Comparison of ENCODE assay signal across 8 cellular contexts in the genomic region with DNA sequence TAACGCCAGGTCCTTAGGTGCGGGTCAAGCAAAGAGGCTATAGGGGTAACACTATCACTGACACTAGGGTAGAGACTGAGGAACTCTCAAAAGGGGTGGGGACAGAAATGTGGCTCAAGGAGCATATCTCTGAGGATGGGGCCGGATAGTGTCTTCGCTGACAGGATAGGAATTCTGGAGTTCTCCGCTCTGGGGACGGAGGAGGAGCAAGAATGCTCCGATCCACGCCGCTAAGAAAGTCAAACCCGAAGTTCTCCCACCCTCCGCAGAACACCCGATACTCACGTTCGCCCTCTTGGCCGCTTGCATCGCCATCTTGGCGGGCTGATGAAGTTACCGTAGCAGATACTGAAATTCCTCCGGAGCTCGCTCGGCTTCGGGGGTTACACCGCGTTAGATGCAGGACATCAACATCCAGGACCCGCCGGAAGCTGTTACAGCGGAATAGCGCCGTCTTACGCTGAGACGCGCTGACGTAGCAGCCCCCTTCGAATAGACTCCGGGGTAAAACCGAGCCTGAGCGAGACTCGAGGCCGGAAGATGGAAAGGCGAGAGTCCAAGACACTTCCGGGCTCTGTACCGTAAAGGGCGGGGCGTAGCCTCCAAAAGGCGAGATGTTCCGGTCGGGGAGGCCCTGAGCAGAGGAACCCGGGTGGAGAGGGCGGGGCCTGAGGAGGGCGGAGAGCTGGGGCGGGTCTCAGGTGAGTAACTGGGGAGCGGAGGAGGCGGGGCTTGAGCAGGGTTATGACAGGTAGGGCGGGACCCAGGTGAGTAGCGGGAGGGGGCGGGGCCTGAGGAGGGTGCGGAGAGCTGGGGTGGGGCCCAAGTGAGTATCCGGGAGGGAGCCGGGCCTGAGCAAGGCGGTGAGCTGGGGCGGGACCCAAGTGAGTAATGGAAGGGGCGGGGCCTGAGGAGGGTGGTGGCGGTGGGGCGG. TPM values are rescaled to one million over a fixed set of nuclear protein-coding genes. Genes with fewer than 3 reads are reported as not detected.
A peak's percentile ranks its signal among the peaks of the same experiment; 100 is the strongest.
DNase-seq lines count a peak whose midpoint lies in the region; ATAC-seq and TF ChIP-seq lines count a peak whose summit lies in the region.

Gene SF3B6 (minus strand): TSS at position 412 of the 934 bp plus-strand sequence. CDS start 97 bp downstream, at position 315.

- H3K4me1 Mint-ChIP-seq in activated T-helper 1 cell treated with anti-CD3 and anti-CD28 coated beads, Interleukin-12 subunit alpha, Interleukin-12 subunit beta, Interleukin-2, Interleukin-4 antibody, amounts not matched to agents 30 ng/mL and 10 ng/mL and 1 ng/mL, durations not matched to agents 14 hours and 24 hours and 36 hours (ENCODE audit: low read depth): peaks cover 33% of the 10 kb centered on the region

- H3K9me2 ChIP-seq in GM23248 (ENCODE audit: insufficient read depth): no peaks in the 10 kb centered on the region

- H2AFZ ChIP-seq in DND-41 (ENCODE audit: low read depth, low read length) (peak within 1 kb of the TSS; percentile 98), GM23248 (peak within 1 kb of the TSS; percentile 88)

- peak within 1 kb of the TSS; percentile 98 for H3K4me3 Mint-ChIP-seq in activated T-helper 1 cell treated with anti-CD3 and anti-CD28 coated beads, Interleukin-12 subunit alpha, Interleukin-12 subunit beta, Interleukin-2, Interleukin-4 antibody, amounts not matched to agents 30 ng/mL and 10 ng/mL and 1 ng/mL, durations not matched to agents 14 hours and 24 hours and 36 hours

- H3K9me3 ChIP-seq in DND-41 (ENCODE audit: insufficient read depth, low read length, severe bottlenecking) (no peaks in the 10 kb centered on the region), GM23248 (ENCODE audit: low read depth) (no peaks in the 10 kb centered on the region), esophagus squamous epithelium (no peaks in the 10 kb centered on the region)

- no peak for TF ChIP-seq CTCF in DND-41 (IDR thresholded peaks at IDR 0.05; ENCODE audit: borderline replicate concordance, extremely low read depth, low read length, poor library complexity, severe bottlenecking)
- no peak for TF ChIP-seq CTCF in esophagus squamous epithelium (IDR thresholded peaks at IDR 0.05)

- H3K36me3 Mint-ChIP-seq in activated T-helper 1 cell treated with anti-CD3 and anti-CD28 coated beads, Interleukin-12 subunit alpha, Interleukin-12 subunit beta, Interleukin-2, Interleukin-4 antibody, amounts not matched to agents 30 ng/mL and 10 ng/mL and 1 ng/mL, durations not matched to agents 14 hours and 24 hours and 36 hours (ENCODE audit: low read depth): peaks cover 17% of the 10 kb centered on the region

- H3K27me3 Mint-ChIP-seq in activated T-helper 1 cell treated with anti-CD3 and anti-CD28 coated beads, Interleukin-12 subunit alpha, Interleukin-12 subunit beta, Interleukin-2, Interleukin-4 antibody, amounts not matched to agents 30 ng/mL and 10 ng/mL and 1 ng/mL, durations not matched to agents 14 hours and 24 hours and 36 hours (ENCODE audit: insufficient read depth): peaks cover 2% of the 10 kb centered on the region

- peak within 1 kb of the TSS; percentile 91 to 96 for H3K4me3 ChIP-seq in DND-41 (ENCODE audit: low read depth in 1 of 2, low read length in 2 of 2)
- peak within 1 kb of the TSS; percentile 89 for H3K4me3 ChIP-seq in GM23248
- peak within 1 kb of the TSS; percentile 60 to 86 (median 76) for H3K4me3 ChIP-seq in esophagus squamous epithelium

- peaks cover 41% of the 10 kb centered on the region for H3K4me1 ChIP-seq in DND-41 (ENCODE audit: insufficient read depth, low read length)
- H3K4me1 ChIP-seq in GM23248 (ENCODE audit: insufficient read depth): peaks cover 8% of the 10 kb centered on the region; the same call in 1 of the 2 replicates
- H3K4me1 ChIP-seq in esophagus squamous epithelium: peaks cover 15 to 45% (median 15%) of the 10 kb centered on the region in 3 donors

- ATAC-seq in DND-41 (ENCODE audit: insufficient read depth, low read depth): peak; percentile 96

- H3K4me2 ChIP-seq in DND-41 (ENCODE audit: insufficient read depth, low read length) (peak within 1 kb of the TSS; percentile 78), GM23248 (ENCODE audit: unreplicated experiment) (peak within 1 kb of the TSS; percentile 98)

- H3K9ac ChIP-seq in DND-41 (ENCODE audit: low read depth, low read length) (peak within 1 kb of the TSS; percentile 81), GM23248 (peak within 1 kb of the TSS; percentile 86)

- DNase-seq in DND-41 (peak; percentile 99), GM23248 (peak; percentile 100), Kasumi-1 (lab: John Stamatoyannopoulos, UW) (peak; percentile 98), RPMI7951 (ENCODE audit: low read depth) (peak; percentile 99), esophagus squamous epithelium (lab: John Stamatoyannopoulos, UW) (peak; percentile 99), myocyte (ENCODE audit: low read depth) (peak; percentile 99)
- peak; percentile 98 for DNase-seq in activated T-helper 1 cell treated with anti-CD3 and anti-CD28 coated beads, Interleukin-12 subunit alpha, Interleukin-12 subunit beta, Interleukin-2, Interleukin-4 antibody, amounts not matched to agents 30 ng/mL and 10 ng/mL and 1 ng/mL, durations not matched to agents 14 hours and 24 hours and 36 hours (ENCODE audit: low spot score)
- DNase-seq in stimulated activated CD8-positive, alpha-beta memory T cell treated with anti-CD3 and anti-CD28 coated beads, Interleukin-7, amount 100 ng/mL, for 48 hours (ENCODE audit: extremely low read depth in 1 of 2, low read depth in 1 of 2): peak; percentile 96 to 100

- H3F3A ChIP-seq in GM23248 (ENCODE audit: insufficient read depth): peaks cover 26% of the 10 kb centered on the region

- no peaks in the 10 kb centered on the region for H3K9me3 Mint-ChIP-seq in activated T-helper 1 cell treated with anti-CD3 and anti-CD28 coated beads, Interleukin-12 subunit alpha, Interleukin-12 subunit beta, Interleukin-2, Interleukin-4 antibody, amounts not matched to agents 30 ng/mL and 10 ng/mL and 1 ng/mL, durations not matched to agents 14 hours and 24 hours and 36 hours

- peak within 1 kb of the TSS; percentile 94 for H3K27ac ChIP-seq in DND-41 (ENCODE audit: low read length)
- H3K27ac ChIP-seq in GM23248: peak within 1 kb of the TSS; percentile 68
- H3K27ac ChIP-seq in esophagus squamous epithelium: peak within 1 kb of the TSS; percentile 97 to 100 (median 98)

- WGBS in GM23248 (ENCODE audit: low coverage in 1 of 2, low lambda C conversion rate in 2 of 2, missing lambda C conversion rate in 2 of 2), 2 experiments: 1% methylated on average over 57 to 64 of the region's 64 CpGs
- WGBS in esophagus squamous epithelium, 2 donors: 0% methylated on average over 23 to 24 of the region's 64 CpGs

- H3K36me3 ChIP-seq in DND-41 (ENCODE audit: insufficient read depth, low read length) (peaks cover 28% of the 10 kb centered on the region), GM23248 (ENCODE audit: low read depth) (peaks cover 19% of the 10 kb centered on the region), esophagus squamous epithelium (peaks cover 0 to 55% (median 7%) of the 10 kb centered on the region in 3 donors)

- peak in 3 of 4 donors; percentile 25 to 84 (median 63) for TF ChIP-seq POLR2A in esophagus squamous epithelium (IDR thresholded peaks at IDR 0.05)

- no peaks in the 10 kb centered on the region for H3K27me3 ChIP-seq in DND-41 (ENCODE audit: insufficient read depth, low read length, poor library complexity)
- no peaks in the 10 kb centered on the region for H3K27me3 ChIP-seq in GM23248 (replicated peaks; ENCODE audit: insufficient read depth)
- H3K27me3 ChIP-seq in esophagus squamous epithelium: no peaks in the 10 kb centered on the region

- intact Hi-C loops in activated T-helper 1 cell treated with anti-CD3 and anti-CD28 coated beads, Interleukin-12 subunit alpha, Interleukin-12 subunit beta, Interleukin-2, Interleukin-4 antibody, amounts not matched to agents 30 ng/mL and 10 ng/mL and 1 ng/mL, durations not matched to agents 14 hours and 24 hours and 36 hours (cut with micrococcal nuclease): loop anchor here (1.0 to 5.0 kb wide), 9 partner anchors 8 to 716 kb away; partner anchors contain the start of genes ATAD2B, CENPO, FAM228B and ITSN2
- intact Hi-C loops in esophagus squamous epithelium (cut with DNase I): loop anchor here (10.0 kb wide), 1 partner anchor 151 kb away; the partner anchor contains the start of gene ATAD2B

- H3K27ac Mint-ChIP-seq in activated T-helper 1 cell treated with anti-CD3 and anti-CD28 coated beads, Interleukin-12 subunit alpha, Interleukin-12 subunit beta, Interleukin-2, Interleukin-4 antibody, amounts not matched to agents 30 ng/mL and 10 ng/mL and 1 ng/mL, durations not matched to agents 14 hours and 24 hours and 36 hours: peak within 1 kb of the TSS; percentile 94

- H3K79me2 ChIP-seq in DND-41 (ENCODE audit: insufficient read depth, low read length) (peaks cover 50% of the 10 kb centered on the region), GM23248 (ENCODE audit: insufficient read depth) (peaks cover 47% of the 10 kb centered on the region)

- in situ Hi-C loops in GM23248 (cut with MboI): no loop called here

- H4K20me1 ChIP-seq in DND-41 (ENCODE audit: insufficient read depth, low read length): peaks cover 3% of the 10 kb centered on the region; the same call in 1 of the 2 replicates
- H4K20me1 ChIP-seq in GM23248 (ENCODE audit: insufficient read depth): no peaks in the 10 kb centered on the region

RNA-seq across cellular contexts. Expression of gene SF3B6, which starts in this region (rescaled TPM):
- total RNA-seq in GM23248 (2014; rRNA removed; shearing (Covaris generic)): 101 and 129 TPM in 2 replicates
- polyA plus RNA-seq in GM23248 (2016; fragmentation: Nextera tagmentation; extraction: Ambion mirVana): 287 and 289 TPM in 2 replicates
- 441 and 501 TPM in 2 replicates for total RNA-seq in RPMI7951 (2014; rRNA removed; shearing (Covaris generic))
- 128 and 145 TPM in 2 replicates for total RNA-seq in activated T-helper 1 cell treated with anti-CD3 and anti-CD28 coated beads, Interleukin-12 subunit alpha, Interleukin-12 subunit beta, Interleukin-2, Interleukin-4 antibody, amounts not matched to agents 30 ng/mL and 10 ng/mL and 1 ng/mL, durations not matched to agents 14 hours and 24 hours and 36 hours
- total RNA-seq in esophagus squamous epithelium: 100 to 1,000 TPM in 3 of 4 donors, 10 to 100 TPM in 1; 91.3 to 150 (median 125) TPM
- 89.0 and 92.9 TPM in 2 replicates for total RNA-seq in myocyte
- 114 TPM for polyA plus RNA-seq in myocyte (2012)

Comparison
In these comparisons a context has a peak if more than half of its experiments do, and no peak if none do; other contexts are left out.
1. Peak in every context shown above with its lines: DNase-seq, ATAC-seq, H3K4me3 ChIP-seq and H3K27ac ChIP-seq.